Comparison of ENCODE assay signal across 20 cellular contexts in the genomic region with DNA sequence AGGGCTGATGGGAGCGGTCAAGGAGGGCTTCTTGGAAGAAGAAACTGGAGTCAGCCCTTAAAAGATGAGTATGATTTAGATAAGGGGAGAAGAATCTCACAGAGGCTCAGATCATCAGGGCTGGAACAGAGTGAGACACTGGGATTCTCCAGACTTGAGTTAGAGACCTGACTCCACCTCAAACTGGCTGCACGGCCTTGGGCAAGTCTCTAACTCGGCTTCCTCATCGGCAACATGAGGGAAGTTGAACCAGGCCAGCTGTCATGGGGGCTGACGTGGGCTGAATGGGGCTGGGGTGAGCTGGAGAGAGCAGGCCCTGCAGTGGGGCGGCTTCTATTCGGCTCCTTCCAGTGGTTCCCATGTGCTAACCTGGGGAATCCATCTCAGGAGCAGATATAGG. TPM values are rescaled to one million over a fixed set of nuclear protein-coding genes. Genes with fewer than 3 reads are reported as not detected.
A peak's percentile ranks its signal among the peaks of the same experiment; 100 is the strongest.
DNase-seq lines count a peak whose midpoint lies in the region; ATAC-seq and TF ChIP-seq lines count a peak whose summit lies in the region.
"Had no signal": no experiment of that assay in that cellular context is flagged by ENCODE, and none has a peak within 500 bp of the region (broad histone marks: within the 10 kb centered on the region; RNA-seq: fewer than 3 reads in every experiment).

No MANE protein-coding gene starts in this region.

- no peak overlapping the region for H4K8ac ChIP-seq in neuronal stem cell (ENCODE audit: low read depth, low read length)

- ATAC-seq in activated naive CD8-positive, alpha-beta T cell treated with anti-CD3 and anti-CD28 coated beads, Interleukin-2, amount 50 U/mL, for 24 hours = no peak
- ATAC-seq in HG03565 (IDR thresholded peaks at IDR 0.05; ENCODE audit: unreplicated experiment) = no peak
- ATAC-seq: HepG2 had no signal

- no peak overlapping the region for H3K18ac ChIP-seq in neuronal stem cell (ENCODE audit: low read length)

- no peaks in the 10 kb centered on the region for H3K9me3 Mint-ChIP-seq in activated naive CD8-positive, alpha-beta T cell treated with anti-CD3 and anti-CD28 coated beads for 36 hours
- H3K9me3 Mint-ChIP-seq in activated naive CD8-positive, alpha-beta T cell treated with anti-CD3 and anti-CD28 coated beads, Interleukin-2, amount 50 U/mL, for 24 hours = no peaks in the 10 kb centered on the region
- no peaks in the 10 kb centered on the region for H3K9me3 Mint-ChIP-seq in dendritic cell treated with granulocyte-macrophage colony-stimulating factor and Interleukin-4, amounts not matched to agents 40 ng/mL and 50 ng/mL, for 4 days
- H3K9me3 Mint-ChIP-seq: CD8-positive, alpha-beta memory T cell had no signal

- TF ChIP-seq EP300 in transverse colon (IDR thresholded peaks at IDR 0.05; ENCODE audit: low read depth) = no peak
- no peak for TF ChIP-seq EP300 in suprapubic skin (IDR thresholded peaks at IDR 0.05)
- TF ChIP-seq EP300 in esophagus muscularis mucosa (IDR thresholded peaks at IDR 0.05) = no peak

- H3K36me3 ChIP-seq in neuronal stem cell (replicated peaks in 1 of 2; ENCODE audit: control insufficient read depth in 2 of 2, insufficient read depth in 2 of 2, low read length in 2 of 2) = no peaks in the 10 kb centered on the region
- H3K36me3 ChIP-seq in transverse colon = no peaks in the 10 kb centered on the region
- H3K36me3 ChIP-seq in suprapubic skin = no peaks in the 10 kb centered on the region
- no peaks in the 10 kb centered on the region for H3K36me3 ChIP-seq in esophagus muscularis mucosa

- TF ChIP-seq POLR2A in transverse colon (IDR thresholded peaks at IDR 0.05) = peak; percentile 33
- TF ChIP-seq POLR2A in suprapubic skin (IDR thresholded peaks at IDR 0.05) = no peak
- TF ChIP-seq POLR2A in esophagus muscularis mucosa (IDR thresholded peaks at IDR 0.05; ENCODE audit: low read depth) = no peak

- no peak overlapping the region for H2BK120ac ChIP-seq in neuronal stem cell (ENCODE audit: low read depth, low read length)

- intact Hi-C loops in dendritic cell treated with granulocyte-macrophage colony-stimulating factor and Interleukin-4, amounts not matched to agents 40 ng/mL and 50 ng/mL, for 4 days (cut with micrococcal nuclease) = no loop called here
- intact Hi-C loops in transverse colon (cut with DNase I; ENCODE audit: low total_unique reads) = no loop called here
- intact Hi-C loops in esophagus muscularis mucosa (cut with DNase I) = loop anchor here (10.0 kb wide), 1 partner anchor 541 kb away; no protein-coding TSS in a partner anchor

- no peaks in the 10 kb centered on the region for H3K36me3 Mint-ChIP-seq in activated naive CD8-positive, alpha-beta T cell treated with anti-CD3 and anti-CD28 coated beads for 36 hours
- H3K36me3 Mint-ChIP-seq in activated naive CD8-positive, alpha-beta T cell treated with anti-CD3 and anti-CD28 coated beads, Interleukin-2, amount 50 U/mL, for 24 hours (ENCODE audit: low read depth) = no peaks in the 10 kb centered on the region
- peaks cover 76% of the 10 kb centered on the region for H3K36me3 Mint-ChIP-seq in dendritic cell treated with granulocyte-macrophage colony-stimulating factor and Interleukin-4, amounts not matched to agents 40 ng/mL and 50 ng/mL, for 4 days (ENCODE audit: low read depth)
- H3K36me3 Mint-ChIP-seq: CD8-positive, alpha-beta memory T cell had no signal

- no peak overlapping the region for H2BK12ac ChIP-seq in neuronal stem cell (ENCODE audit: low read length)

- no peak overlapping the region for H3K4me3 Mint-ChIP-seq in activated naive CD8-positive, alpha-beta T cell treated with anti-CD3 and anti-CD28 coated beads for 36 hours
- H3K4me3 Mint-ChIP-seq in activated naive CD8-positive, alpha-beta T cell treated with anti-CD3 and anti-CD28 coated beads, Interleukin-2, amount 50 U/mL, for 24 hours = no peak overlapping the region
- H3K4me3 Mint-ChIP-seq in dendritic cell treated with granulocyte-macrophage colony-stimulating factor and Interleukin-4, amounts not matched to agents 40 ng/mL and 50 ng/mL, for 4 days = peak overlapping the region; percentile 77
- H3K4me3 Mint-ChIP-seq: CD8-positive, alpha-beta memory T cell had no signal

- no peak overlapping the region for H3K4ac ChIP-seq in neuronal stem cell (ENCODE audit: low read length)

- H2BK15ac ChIP-seq in neuronal stem cell (ENCODE audit: low read length) = no peak overlapping the region

- TF ChIP-seq CTCF in transverse colon (IDR thresholded peaks at IDR 0.05) (no peak), suprapubic skin (IDR thresholded peaks at IDR 0.05) (no peak), esophagus muscularis mucosa (IDR thresholded peaks at IDR 0.05) (no peak)

- H3K4me1 ChIP-seq in neuronal stem cell (ENCODE audit: control insufficient read depth in 2 of 2, insufficient read depth in 1 of 2, low read depth in 1 of 2, low read length in 2 of 2) = no peaks in the 10 kb centered on the region
- H3K4me1 ChIP-seq in transverse colon = no peaks in the 10 kb centered on the region
- peaks cover 5% of the 10 kb centered on the region for H3K4me1 ChIP-seq in suprapubic skin
- H3K4me1 ChIP-seq in esophagus muscularis mucosa = peaks cover 0 to 11% (median 7%) of the 10 kb centered on the region in 4 donors

- WGBS in neuronal stem cell (ENCODE audit: extremely low coverage in 2 of 2, insufficient read length in 2 of 2, insufficient replicate concordance in 1 of 2), 2 donors = no CpG with 5 or more reads among the region's 7 CpGs
- 80 to 93% methylated on average over 3 to 7 of the region's 7 CpGs for WGBS in transverse colon (ENCODE audit: low coverage in 1 of 2), 2 donors
- 66% methylated on average over 7 of the region's 7 CpGs for WGBS in suprapubic skin
- WGBS in esophagus muscularis mucosa = 70% methylated on average over 7 of the region's 7 CpGs

- H3K27me3 Mint-ChIP-seq in activated naive CD8-positive, alpha-beta T cell treated with anti-CD3 and anti-CD28 coated beads for 36 hours = peaks cover 25% of the 10 kb centered on the region
- peaks cover 10% of the 10 kb centered on the region for H3K27me3 Mint-ChIP-seq in activated naive CD8-positive, alpha-beta T cell treated with anti-CD3 and anti-CD28 coated beads, Interleukin-2, amount 50 U/mL, for 24 hours
- H3K27me3 Mint-ChIP-seq in dendritic cell treated with granulocyte-macrophage colony-stimulating factor and Interleukin-4, amounts not matched to agents 40 ng/mL and 50 ng/mL, for 4 days = peaks cover 6% of the 10 kb centered on the region

- no peak overlapping the region for H3K23ac ChIP-seq in neuronal stem cell (ENCODE audit: low read depth, low read length, poor library complexity)

- H3K27me3 ChIP-seq in neuronal stem cell (ENCODE audit: control insufficient read depth in 3 of 3, insufficient read depth in 3 of 3, low read depth in 1 of 3, low read length in 3 of 3) (peaks cover 0 to 46% (median 2%) of the 10 kb centered on the region in 3 experiments), transverse colon (no peaks in the 10 kb centered on the region), suprapubic skin (peaks cover 20% of the 10 kb centered on the region), esophagus muscularis mucosa (peaks cover 0 to 23% (median 0%) of the 10 kb centered on the region in 4 donors)

- no peak overlapping the region for H2AK5ac ChIP-seq in neuronal stem cell (ENCODE audit: low read depth, low read length)

- H3K9ac ChIP-seq in neuronal stem cell (ENCODE audit: low read depth, low read length, poor library complexity) = peak overlapping the region; percentile 67

- no peak overlapping the region for H2AFZ ChIP-seq in neuronal stem cell (ENCODE audit: low read length)

- peaks cover 0 to 2% of the 10 kb centered on the region in 2 donors for H3K9me3 ChIP-seq in neuronal stem cell (replicated peaks in 1 of 2; ENCODE audit: control insufficient read depth in 2 of 2, insufficient read depth in 1 of 2, low read depth in 1 of 2, low read length in 2 of 2)
- H3K9me3 ChIP-seq in transverse colon = no peaks in the 10 kb centered on the region
- no peaks in the 10 kb centered on the region for H3K9me3 ChIP-seq in suprapubic skin
- no peaks in the 10 kb centered on the region for H3K9me3 ChIP-seq in esophagus muscularis mucosa

- DNase-seq in activated naive CD8-positive, alpha-beta T cell treated with anti-CD3 and anti-CD28 coated beads for 36 hours = no peak
- no peak for DNase-seq in activated naive CD8-positive, alpha-beta T cell treated with anti-CD3 and anti-CD28 coated beads, Interleukin-2, amount 50 U/mL, for 24 hours
- no peak for DNase-seq in neuronal stem cell (ENCODE audit: low spot score)
- DNase-seq in transverse colon = no peak
- DNase-seq in suprapubic skin (ENCODE audit: low spot score in 2 of 2) = no peak
- DNase-seq in esophagus muscularis mucosa (ENCODE audit: extremely low spot score) = no peak
- DNase-seq: 8988T; CD8-positive, alpha-beta memory T cell; DMS79 treated with DMSO at 0.1 percent for 48 hours; HCEC 1CT; NCI-H1105; NCI-H1694; NCI-H510A treated with DMSO at 0.1 percent for 48 hours; NCI-H82 had no signal

- no peak overlapping the region for H2BK5ac ChIP-seq in neuronal stem cell (ENCODE audit: low read length)

- in situ Hi-C loops in transverse colon (cut with MboI; ENCODE audit: low pct_ligation_motif_present in 1 of 4, low pct_unique_long_range_greater_than_20kb in 1 of 4, low sequenced_read_pairs in 3 of 4) = loop anchor here (5.0 to 25.0 kb wide), 4 partner anchors 221 to 509 kb away; a partner anchor contains a TSS

- H3K4me1 Mint-ChIP-seq in activated naive CD8-positive, alpha-beta T cell treated with anti-CD3 and anti-CD28 coated beads for 36 hours = no peaks in the 10 kb centered on the region
- no peaks in the 10 kb centered on the region for H3K4me1 Mint-ChIP-seq in activated naive CD8-positive, alpha-beta T cell treated with anti-CD3 and anti-CD28 coated beads, Interleukin-2, amount 50 U/mL, for 24 hours
- peaks cover 81% of the 10 kb centered on the region for H3K4me1 Mint-ChIP-seq in dendritic cell treated with granulocyte-macrophage colony-stimulating factor and Interleukin-4, amounts not matched to agents 40 ng/mL and 50 ng/mL, for 4 days (ENCODE audit: low read depth)
- H3K4me1 Mint-ChIP-seq: CD8-positive, alpha-beta memory T cell had no signal

- no peak overlapping the region for H3K27ac ChIP-seq in neuronal stem cell (replicated peaks; ENCODE audit: low read length)
- H3K27ac ChIP-seq in transverse colon = peak overlapping the region in 1 of 4 donors; percentile 41
- H3K27ac ChIP-seq in suprapubic skin = no peak overlapping the region
- no peak overlapping the region for H3K27ac ChIP-seq in esophagus muscularis mucosa (replicated peaks in 1 of 4)

- H3K4me2 ChIP-seq in neuronal stem cell (ENCODE audit: insufficient read depth, low read length, poor library complexity, severe bottlenecking) = no peak overlapping the region

- no peak overlapping the region for H4K91ac ChIP-seq in neuronal stem cell (ENCODE audit: low read depth, low read length, poor library complexity)

- H3K27ac Mint-ChIP-seq in activated naive CD8-positive, alpha-beta T cell treated with anti-CD3 and anti-CD28 coated beads for 36 hours = peak overlapping the region; percentile 18
- no peak overlapping the region for H3K27ac Mint-ChIP-seq in activated naive CD8-positive, alpha-beta T cell treated with anti-CD3 and anti-CD28 coated beads, Interleukin-2, amount 50 U/mL, for 24 hours
- peak overlapping the region; percentile 85 for H3K27ac Mint-ChIP-seq in dendritic cell treated with granulocyte-macrophage colony-stimulating factor and Interleukin-4, amounts not matched to agents 40 ng/mL and 50 ng/mL, for 4 days

- no peaks in the 10 kb centered on the region for H3K79me1 ChIP-seq in neuronal stem cell (ENCODE audit: low read depth, low read length)

- no peak overlapping the region for H3K14ac ChIP-seq in neuronal stem cell (ENCODE audit: low read length)

- no peak overlapping the region for H3K4me3 ChIP-seq in neuronal stem cell (ENCODE audit: low read length in 2 of 2)
- H3K4me3 ChIP-seq in transverse colon = no peak overlapping the region
- no peak overlapping the region for H3K4me3 ChIP-seq in suprapubic skin
- peak overlapping the region in 2 of 4 donors; percentile 33 to 47 for H3K4me3 ChIP-seq in esophagus muscularis mucosa

RNA-seq across cellular contexts. Expression of a gene that starts 2.5 kb away (rescaled TPM):
- total RNA-seq in activated naive CD8-positive, alpha-beta T cell treated with anti-CD3 and anti-CD28 coated beads for 36 hours = not detected
- not detected for polyA plus RNA-seq in neuronal stem cell (2013, experiment 1 of 2)
- not detected for polyA plus RNA-seq in neuronal stem cell (2013, experiment 2 of 2)
- total RNA-seq in transverse colon (100 to 1,000 TPM in 1 of 4 donors, 10 to 100 TPM in 3; 21.7 to 106 (median 73.9) TPM), suprapubic skin (10 to 100 TPM in 3 of 4 donors, 1 to 10 TPM in 1; 6.5 to 31.9 (median 20.4) TPM), esophagus muscularis mucosa (100 to 1,000 TPM; 171 to 311 (median 181) TPM)
- total RNA-seq: G401, HepG2, MCF 10A had no signal
- polyA plus RNA-seq: BJ; CD8-positive, alpha-beta memory T cell; HepG2 had no signal

RNA-seq across cellular contexts. Expression of a gene that starts 7.1 kb away (rescaled TPM):
- not detected for total RNA-seq in activated naive CD8-positive, alpha-beta T cell treated with anti-CD3 and anti-CD28 coated beads for 36 hours
- not detected for polyA plus RNA-seq in neuronal stem cell (2013, experiment 1 of 2)
- polyA plus RNA-seq in neuronal stem cell (2013, experiment 2 of 2) = not detected
- total RNA-seq in transverse colon = 100 to 1,000 TPM in 3 of 4 donors, 10 to 100 TPM in 1; 62.9 to 163 (median 118) TPM
- total RNA-seq in suprapubic skin = 10 to 100 TPM; 14.5 to 71.5 (median 33.0) TPM
- total RNA-seq in esophagus muscularis mucosa = 100 to 1,000 TPM; 254 to 583 (median 288) TPM
- total RNA-seq: G401, HepG2, MCF 10A had no signal
- polyA plus RNA-seq: BJ; CD8-positive, alpha-beta memory T cell; HepG2 had no signal

RNA-seq across cellular contexts. Expression of a gene that starts 9.5 kb away (rescaled TPM):
- not detected for total RNA-seq in activated naive CD8-positive, alpha-beta T cell treated with anti-CD3 and anti-CD28 coated beads for 36 hours
- polyA plus RNA-seq in neuronal stem cell (2013, experiment 1 of 2) = not detected
- polyA plus RNA-seq in neuronal stem cell (2013, experiment 2 of 2) = not detected
- total RNA-seq in transverse colon (100 to 1,000 TPM in 1 of 4 donors, 10 to 100 TPM in 3; 28.5 to 181 (median 63.0) TPM), suprapubic skin (10 to 100 TPM in 2 of 4 donors, 1 to 10 TPM in 2; 7.2 to 24.3 (median 16.4) TPM), esophagus muscularis mucosa (100 to 1,000 TPM; 132 to 359 (median 164) TPM)
- total RNA-seq: G401, HepG2, MCF 10A had no signal
- polyA plus RNA-seq: BJ; CD8-positive, alpha-beta memory T cell; HepG2 had no signal

Comparison
In these comparisons a context has a peak if more than half of its experiments do, and no peak if none do; other contexts are left out.
1. RNA of a gene that starts 2.5 kb away (total RNA-seq): 171 to 311 TPM in esophagus muscularis mucosa, 21.7 to 106 TPM in transverse colon and 6.5 to 31.9 TPM in suprapubic skin; not detected in activated naive CD8-positive, alpha-beta T cell treated with anti-CD3 and anti-CD28 coated beads for 36 hours; every median in the first group is over 4 times any median in the second.
2. RNA of a gene that starts 7.1 kb away (total RNA-seq): 254 to 583 TPM in esophagus muscularis mucosa, 62.9 to 163 TPM in transverse colon and 14.5 to 71.5 TPM in suprapubic skin; not detected in activated naive CD8-positive, alpha-beta T cell treated with anti-CD3 and anti-CD28 coated beads for 36 hours; every median in the first group is over 10 times any median in the second.
3. RNA of a gene that starts 9.5 kb away (total RNA-seq): 132 to 359 TPM in esophagus muscularis mucosa, 28.5 to 181 TPM in transverse colon and 7.2 to 24.3 TPM in suprapubic skin; not detected in activated naive CD8-positive, alpha-beta T cell treated with anti-CD3 and anti-CD28 coated beads for 36 hours; every median in the first group is over 4 times any median in the second.